ENCODE assay signal across 8 cellular contexts in the genomic region with DNA sequence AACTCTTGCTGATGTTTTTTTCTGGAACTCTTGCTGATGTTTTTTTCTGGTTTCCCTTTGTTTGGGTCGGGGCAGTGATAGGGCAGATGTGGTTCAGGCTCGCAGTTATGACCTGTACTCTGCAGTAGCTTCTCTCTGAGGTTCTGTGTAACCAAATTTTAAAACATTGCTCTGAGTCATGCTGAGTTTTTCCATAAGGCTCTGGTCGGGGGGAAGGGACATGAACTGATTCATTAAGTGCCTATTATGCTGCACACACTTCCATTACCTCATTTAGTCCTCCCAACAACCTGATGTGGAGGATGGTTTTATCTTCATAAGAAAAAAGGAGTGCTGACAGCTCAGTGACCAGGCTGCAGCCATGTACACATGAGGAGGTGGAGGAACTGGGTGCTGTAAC. TPM values are rescaled to one million over a fixed set of nuclear protein-coding genes. Genes with fewer than 3 reads are reported as not detected.
DNase-seq lines count a peak whose midpoint lies in the region; ATAC-seq lines count a peak whose summit lies in the region.

No MANE protein-coding gene starts in this region.

- peak overlapping the region; percentile 54 for H3K27ac Mint-ChIP-seq in activated CD8-positive, alpha-beta memory T cell treated with anti-CD3 and anti-CD28 coated beads, Interleukin-2, amount 10 ng/mL, durations not matched to agents 7 days and 5 days
- peak overlapping the region; percentile 80 for H3K27ac Mint-ChIP-seq in stimulated activated naive B cell treated with anti-CD40 and anti-IgM and Interleukin-4, amounts not matched to agents 10 μg/mL and 1 μg/mL and 100 μg/mL, for 72 hours

- H3K9me3 Mint-ChIP-seq in activated CD8-positive, alpha-beta memory T cell treated with anti-CD3 and anti-CD28 coated beads, Interleukin-2, amount 10 ng/mL, durations not matched to agents 7 days and 5 days (ENCODE audit: low read depth), result no peaks in the 10 kb centered on the region
- no peaks in the 10 kb centered on the region for H3K9me3 Mint-ChIP-seq in stimulated activated naive B cell treated with anti-CD40 and anti-IgM and Interleukin-4, amounts not matched to agents 10 μg/mL and 1 μg/mL and 100 μg/mL, for 72 hours

- ATAC-seq in activated CD8-positive, alpha-beta memory T cell treated with anti-CD3 and anti-CD28 coated beads, Interleukin-2, amount 10 ng/mL, durations not matched to agents 7 days and 5 days, result peak; percentile 88
- ATAC-seq in stimulated activated naive B cell treated with anti-CD40 and anti-IgM and Interleukin-4, amounts not matched to agents 10 μg/mL and 1 μg/mL and 100 μg/mL, for 72 hours (replicated peaks), result peak; percentile 99
- no peak for ATAC-seq in HG03039 (IDR thresholded peaks at IDR 0.05; ENCODE audit: unreplicated experiment)

- CTCF ChIA-PET in activated CD8-positive, alpha-beta memory T cell treated with anti-CD3 and anti-CD28 coated beads, Interleukin-2, amount 10 ng/mL, durations not matched to agents 7 days and 5 days (lab: Charles Lee), result interaction anchor here (1.2 to 3.0 kb wide), 2 partner anchors 24 to 151 kb away, joined by 3 to 9 read pairs; no protein-coding TSS in a partner anchor

- peaks cover 2% of the 10 kb centered on the region for H3K36me3 Mint-ChIP-seq in activated CD8-positive, alpha-beta memory T cell treated with anti-CD3 and anti-CD28 coated beads, Interleukin-2, amount 10 ng/mL, durations not matched to agents 7 days and 5 days
- peaks cover 3 to 5% of the 10 kb centered on the region in 2 donors for H3K36me3 Mint-ChIP-seq in stimulated activated naive B cell treated with anti-CD40 and anti-IgM and Interleukin-4, amounts not matched to agents 10 μg/mL and 1 μg/mL and 100 μg/mL, for 72 hours

- H3K27me3 Mint-ChIP-seq in activated CD8-positive, alpha-beta memory T cell treated with anti-CD3 and anti-CD28 coated beads, Interleukin-2, amount 10 ng/mL, durations not matched to agents 7 days and 5 days, result no peaks in the 10 kb centered on the region
- no peaks in the 10 kb centered on the region for H3K27me3 Mint-ChIP-seq in stimulated activated naive B cell treated with anti-CD40 and anti-IgM and Interleukin-4, amounts not matched to agents 10 μg/mL and 1 μg/mL and 100 μg/mL, for 72 hours

- DNase-seq in NCI-H2227 (lab: John Stamatoyannopoulos, UW; ENCODE audit: unreplicated experiment) (peak; percentile 6), NCI-H2227 treated with DMSO at 0.1 percent for 48 hours (lab: John Stamatoyannopoulos, UW) (no peak), glomerular visceral epithelial cell (ENCODE audit: extremely low spot score) (peak; percentile 85), NCI-H1105 treated with DMSO at 0.1 percent for 48 hours (lab: John Stamatoyannopoulos, UW) (no peak), OCI-M1 (lab: John Stamatoyannopoulos, UW) (no peak)
- peak; percentile 40 for DNase-seq in activated CD8-positive, alpha-beta memory T cell treated with anti-CD3 and anti-CD28 coated beads, Interleukin-2, amount 10 ng/mL, durations not matched to agents 7 days and 5 days
- peak; percentile 51 for DNase-seq in stimulated activated naive B cell treated with anti-CD40 and anti-IgM and Interleukin-4, amounts not matched to agents 10 μg/mL and 1 μg/mL and 100 μg/mL, for 72 hours

- peaks cover 54% of the 10 kb centered on the region for H3K4me1 Mint-ChIP-seq in activated CD8-positive, alpha-beta memory T cell treated with anti-CD3 and anti-CD28 coated beads, Interleukin-2, amount 10 ng/mL, durations not matched to agents 7 days and 5 days
- peaks cover 53 to 77% of the 10 kb centered on the region in 2 donors for H3K4me1 Mint-ChIP-seq in stimulated activated naive B cell treated with anti-CD40 and anti-IgM and Interleukin-4, amounts not matched to agents 10 μg/mL and 1 μg/mL and 100 μg/mL, for 72 hours

- H3K4me3 Mint-ChIP-seq in activated CD8-positive, alpha-beta memory T cell treated with anti-CD3 and anti-CD28 coated beads, Interleukin-2, amount 10 ng/mL, durations not matched to agents 7 days and 5 days, result no peak overlapping the region
- H3K4me3 Mint-ChIP-seq in stimulated activated naive B cell treated with anti-CD40 and anti-IgM and Interleukin-4, amounts not matched to agents 10 μg/mL and 1 μg/mL and 100 μg/mL, for 72 hours, result peak overlapping the region; percentile 29 to 59

RNA-seq across cellular contexts. Expression of a gene that starts 18.9 kb away (rescaled TPM):
- 10 to 100 TPM; 40.0 to 72.5 TPM for total RNA-seq in activated CD8-positive, alpha-beta memory T cell treated with anti-CD3 and anti-CD28 coated beads, Interleukin-2, amount 10 ng/mL, durations not matched to agents 7 days and 5 days

Comparison
In these comparisons a context has a peak if more than half of its experiments do, and no peak if none do; other contexts are left out.
1. DNase-seq: peak in NCI-H2227 (single experiment), activated CD8-positive, alpha-beta memory T cell treated with anti-CD3 and anti-CD28 coated beads, Interleukin-2, amount 10 ng/mL, durations not matched to agents 7 days and 5 days (single experiment), glomerular visceral epithelial cell (single experiment) and stimulated activated naive B cell treated with anti-CD40 and anti-IgM and Interleukin-4, amounts not matched to agents 10 μg/mL and 1 μg/mL and 100 μg/mL, for 72 hours (single experiment); none in NCI-H2227 treated with DMSO at 0.1 percent for 48 hours (single experiment), NCI-H1105 treated with DMSO at 0.1 percent for 48 hours (single experiment) and OCI-M1 (single experiment).